In genomic region chr19:19191920-19192882, GRCh38 we compare ENCODE assay signal across 1 cellular context.
TF ChIP-seq lines count a peak whose summit lies in the region.

BORCS8 (minus strand) TSS chr19:19192152; CDS start chr19:19192117, 35 bp downstream.
RFXANK (plus strand) TSS chr19:19192258; CDS start chr19:19193947, 1,689 bp downstream.

TF ChIP-seq in SK-N-SH, 30 proteins besides CTCF, POLR2A, EP300 and RAD21 (continued from another document):
- TF ChIP-seq PBX3 (IDR thresholded peaks at IDR 0.05) (0 out of 2 replicates have a peak, but pooled peaks have one; percentile 19), NRF1 (IDR thresholded peaks at IDR 0.05; ENCODE audit: low read depth, low read length) (peak; percentile 97), REST (IDR thresholded peaks at IDR 0.05; ENCODE audit: low read depth, low read length) (peak; percentile 47; the same call in 1 of the 2 replicates), GATA2 (CRISPR knock-in tag; IDR thresholded peaks at IDR 0.05) (no peak), SIN3A (IDR thresholded peaks at IDR 0.05; ENCODE audit: borderline replicate concordance, low read depth, low read length) (peak; percentile 74; the same call in 1 of the 2 replicates), NFIC (IDR thresholded peaks at IDR 0.05; ENCODE audit: borderline replicate concordance) (no peak), TAF1 (IDR thresholded peaks at IDR 0.05; ENCODE audit: borderline replicate concordance, low read depth, low read length) (peak; percentile 96), POLR2AphosphoS5 (IDR thresholded peaks at IDR 0.05; ENCODE audit: low read depth, low read length) (peak; percentile 65)
